ENCODE assay signal across 20 cellular contexts in genomic region chr9:122116040-122116439, GRCh38. TPM values are rescaled to one million over a fixed set of nuclear protein-coding genes. Genes with fewer than 3 reads are reported as not detected.
A peak's percentile ranks its signal among the peaks of the same experiment; 100 is the strongest.
DNase-seq lines count a peak whose midpoint lies in the region; TF ChIP-seq lines count a peak whose summit lies in the region.
"Had no signal": no experiment of that assay in that cellular context is flagged by ENCODE, and none has a peak within 500 bp of the region (broad histone marks: within the 10 kb centered on the region; RNA-seq: fewer than 3 reads in every experiment).

No MANE protein-coding gene starts in this region.

- TF ChIP-seq CTCF in HEK293 (tag by site-specific recombination; IDR thresholded peaks at IDR 0.05) (no peak), osteocyte (IDR thresholded peaks at IDR 0.05) (no peak)

- H3K23ac ChIP-seq in neuronal stem cell (ENCODE audit: low read depth, low read length, poor library complexity) = no peak overlapping the region

- H3K9me3 ChIP-seq in HEK293 (ENCODE audit: control insufficient read depth, insufficient read depth, low read depth, low read length) (no peaks in the 10 kb centered on the region), NT2/D1 (ENCODE audit: insufficient read depth, low read length) (no peaks in the 10 kb centered on the region), iPS-20b (ENCODE audit: insufficient read depth, low read depth, low read length) (no peaks in the 10 kb centered on the region), neuronal stem cell (replicated peaks in 1 of 2; ENCODE audit: control insufficient read depth in 2 of 2, insufficient read depth in 1 of 2, low read depth in 1 of 2, low read length in 2 of 2) (no peaks in the 10 kb centered on the region)
- H3K9me3 ChIP-seq: MG63, SJSA1 had no signal

- H3K9ac ChIP-seq in NT2/D1 (ENCODE audit: insufficient read length, low read depth) = peak overlapping the region; percentile 13
- peak overlapping the region; percentile 67; the same call in 1 of the 2 replicates for H3K9ac ChIP-seq in iPS-20b (ENCODE audit: low read depth, low read length)
- no peak overlapping the region for H3K9ac ChIP-seq in neuronal stem cell (ENCODE audit: low read depth, low read length, poor library complexity)

- peak overlapping the region; percentile 88 for H2BK12ac ChIP-seq in neuronal stem cell (ENCODE audit: low read length)

- H3K14ac ChIP-seq in neuronal stem cell (ENCODE audit: low read length) = no peak overlapping the region

- H3K27me3 Mint-ChIP-seq in osteocyte (ENCODE audit: unreplicated experiment) = peaks cover 35% of the 10 kb centered on the region

- H3K27me3 ChIP-seq in NT2/D1 (ENCODE audit: insufficient read depth, insufficient read length) (no peaks in the 10 kb centered on the region), iPS-20b (ENCODE audit: insufficient read depth, low read length) (no peaks in the 10 kb centered on the region), neuronal stem cell (ENCODE audit: control insufficient read depth in 3 of 3, insufficient read depth in 3 of 3, low read depth in 1 of 3, low read length in 3 of 3) (peaks cover 0 to 6% (median 0%) of the 10 kb centered on the region in 3 experiments)
- H3K27me3 ChIP-seq: MG63, SJSA1 had no signal

- H3K4me3 Mint-ChIP-seq in osteocyte (ENCODE audit: unreplicated experiment) = no peak overlapping the region

- peak overlapping the region; percentile 83 for H2BK15ac ChIP-seq in neuronal stem cell (ENCODE audit: low read length)

- peak overlapping the region; percentile 49 for H2BK5ac ChIP-seq in neuronal stem cell (ENCODE audit: low read length)

- POLR2A ChIA-PET in HEK293 (lab: Yijun Ruan, JAX) = no interaction called here
- POLR2A ChIA-PET in HEK293T (lab: Yijun Ruan, JAX) = no interaction called here

- no peak overlapping the region for H2AK5ac ChIP-seq in neuronal stem cell (ENCODE audit: low read depth, low read length)

- no peaks in the 10 kb centered on the region for H3K4me1 ChIP-seq in HEK293 (ENCODE audit: control insufficient read depth, insufficient read depth, low read length)
- H3K4me1 ChIP-seq in NT2/D1 (ENCODE audit: insufficient read depth, insufficient read length) = peaks cover 25% of the 10 kb centered on the region
- peaks cover 15% of the 10 kb centered on the region for H3K4me1 ChIP-seq in iPS-20b (ENCODE audit: insufficient read depth, low read length)
- peaks cover 16 to 25% of the 10 kb centered on the region in 2 donors for H3K4me1 ChIP-seq in neuronal stem cell (ENCODE audit: control insufficient read depth in 2 of 2, insufficient read depth in 1 of 2, low read depth in 1 of 2, low read length in 2 of 2)
- H3K4me1 ChIP-seq: SJSA1 had no signal

- H3K18ac ChIP-seq in neuronal stem cell (ENCODE audit: low read length) = peak overlapping the region; percentile 90

- peak overlapping the region; percentile 37 for H2AFZ ChIP-seq in neuronal stem cell (ENCODE audit: low read length)

- H3K36me3 ChIP-seq in HEK293 (ENCODE audit: control insufficient read depth in 2 of 2, insufficient read depth in 1 of 2, low read length in 2 of 2) = no peaks in the 10 kb centered on the region
- H3K36me3 ChIP-seq in NT2/D1 (ENCODE audit: insufficient read depth, insufficient read length, low read length) = no peaks in the 10 kb centered on the region
- no peaks in the 10 kb centered on the region for H3K36me3 ChIP-seq in iPS-20b (ENCODE audit: insufficient read depth, low read depth, low read length)
- no peaks in the 10 kb centered on the region for H3K36me3 ChIP-seq in neuronal stem cell (replicated peaks in 1 of 2; ENCODE audit: control insufficient read depth in 2 of 2, insufficient read depth in 2 of 2, low read length in 2 of 2)
- H3K36me3 ChIP-seq: MG63, SJSA1 had no signal

- H3K27ac ChIP-seq in HEK293 (ENCODE audit: extremely low read depth, low read depth, low read length) (no peak overlapping the region), iPS-20b (ENCODE audit: low read length) (no peak overlapping the region), neuronal stem cell (replicated peaks; ENCODE audit: low read length) (peak overlapping the region; percentile 34)
- H3K27ac ChIP-seq: SJSA1 had no signal

- no peaks in the 10 kb centered on the region for H3K36me3 Mint-ChIP-seq in osteocyte (ENCODE audit: unreplicated experiment)

- no peak overlapping the region for H3K27ac Mint-ChIP-seq in osteocyte (ENCODE audit: unreplicated experiment)

- no peak overlapping the region for H3K4me2 ChIP-seq in neuronal stem cell (ENCODE audit: insufficient read depth, low read length, poor library complexity, severe bottlenecking)

- CTCF ChIA-PET in HEK293 (lab: Yijun Ruan, JAX) = interaction anchor here (0.6 to 6.5 kb wide), 7 partner anchors 7 to 235 kb away, joined by 3 to 59 read pairs (median 9); no protein-coding TSS in a partner anchor
- CTCF ChIA-PET in HEK293T (lab: Yijun Ruan, JAX) = interaction anchor here (0.7 to 1.7 kb wide), 4 partner anchors 9 to 235 kb away, joined by 3 to 7 read pairs (median 4); no protein-coding TSS in a partner anchor

- WGBS in neuronal stem cell (ENCODE audit: extremely low coverage in 2 of 2, insufficient read length in 2 of 2, insufficient replicate concordance in 1 of 2), 2 donors = no CpG with 5 or more reads among the region's 4 CpGs

- H4K8ac ChIP-seq in neuronal stem cell (ENCODE audit: low read depth, low read length) = no peak overlapping the region

- H3K9me3 Mint-ChIP-seq in osteocyte (ENCODE audit: unreplicated experiment) = no peaks in the 10 kb centered on the region

- DNase-seq in NT2/D1 (ENCODE audit: low read depth, low spot score) (peak; percentile 82), neuronal stem cell (ENCODE audit: low spot score) (no peak), osteocyte (ENCODE audit: extremely low spot score, unreplicated experiment) (no peak), HEK293T (ENCODE audit: extremely low spot score) (no peak)
- DNase-seq in activated CD4-positive, alpha-beta T cell treated with anti-CD3 and anti-CD28 coated beads, Interleukin-2, amount 50 U/mL, for 4 hours = no peak
- DNase-seq: ACHN; AML-193; COR-L47; DMS153; Karpas-422; MG63; NCI-H1092; NCI-H1694 treated with DMSO at 0.1 percent for 48 hours; NCI-H526 treated with DMSO at 0.1 percent for 48 hours; NK-92 treated with Interleukin-12 subunit alpha and Interleukin-12 subunit beta, amount 100 ng/mL, for 24 hours; PC-3; SW 1271 had no signal

- no peaks in the 10 kb centered on the region for H3K4me1 Mint-ChIP-seq in osteocyte (ENCODE audit: unreplicated experiment)

- no peak overlapping the region for H3K4ac ChIP-seq in neuronal stem cell (ENCODE audit: low read length)

- no peaks in the 10 kb centered on the region for H3K79me1 ChIP-seq in neuronal stem cell (ENCODE audit: low read depth, low read length)

- H3K4me3 ChIP-seq in HEK293 (ENCODE audit: low read depth, low read length) (no peak overlapping the region), NT2/D1 (ENCODE audit: insufficient read length, low read depth) (no peak overlapping the region), iPS-20b (ENCODE audit: low read length) (0 out of 2 replicates have a peak overlapping the region, but pooled peaks have one; percentile 15), neuronal stem cell (ENCODE audit: low read length in 2 of 2) (no peak overlapping the region)
- H3K4me3 ChIP-seq: MG63, SJSA1 had no signal

- peak overlapping the region; percentile 34 for H4K91ac ChIP-seq in neuronal stem cell (ENCODE audit: low read depth, low read length, poor library complexity)

- H2BK120ac ChIP-seq in neuronal stem cell (ENCODE audit: low read depth, low read length) = no peak overlapping the region

TF ChIP-seq in HEK293, 187 proteins besides CTCF, POLR2A, EP300 and RAD21:
- TF ChIP-seq ZNF155 (tag by site-specific recombination; IDR thresholded peaks at IDR 0.05) (no peak), ZNF266 (tag by site-specific recombination; IDR thresholded peaks at IDR 0.05; ENCODE audit: low read depth) (no peak), ZNF10 (tag by site-specific recombination; IDR thresholded peaks at IDR 0.05) (no peak), ZBTB48 (tag by site-specific recombination; IDR thresholded peaks at IDR 0.05) (no peak), REPIN1 (tag by site-specific recombination; IDR thresholded peaks at IDR 0.05; ENCODE audit: low read depth) (no peak), ZNF48 (tag by site-specific recombination; IDR thresholded peaks at IDR 0.05) (no peak), ZNF529 (tag by site-specific recombination; IDR thresholded peaks at IDR 0.05; ENCODE audit: insufficient replicate concordance) (no peak), ZIC2 (tag by site-specific recombination; IDR thresholded peaks at IDR 0.05) (peak; percentile 44)

TF ChIP-seq in HEK293T, 16 proteins besides CTCF, POLR2A, EP300 and RAD21:
- TF ChIP-seq FOXK2 (IDR thresholded peaks at IDR 0.05) (no peak), PKNOX1 (IDR thresholded peaks at IDR 0.05) (no peak), FOXA1 (IDR thresholded peaks at IDR 0.05) (no peak)

RNA-seq across cellular contexts. Expression of gene TTLL11, which starts 22.9 kb away (rescaled TPM):
- 2.0 TPM for polyA plus RNA-seq in neuronal stem cell (2013, experiment 1 of 2)
- polyA plus RNA-seq in neuronal stem cell (2013, experiment 2 of 2) = 1.4 TPM
- total RNA-seq in osteocyte = 6.0 and 7.9 TPM in 2 replicates

RNA-seq across cellular contexts. Expression of gene NDUFA8, which starts 43.5 kb away (rescaled TPM):
- polyA plus RNA-seq in neuronal stem cell (2013, experiment 1 of 2) = 74.6 TPM
- 76.8 TPM for polyA plus RNA-seq in neuronal stem cell (2013, experiment 2 of 2)
- total RNA-seq in osteocyte = 48.5 and 50.9 TPM in 2 replicates

RNA-seq across cellular contexts. Expression of gene MORN5, which starts 43.7 kb away (rescaled TPM):
- polyA plus RNA-seq in neuronal stem cell (2013, experiment 1 of 2) = 0.61 TPM
- 1.4 TPM for polyA plus RNA-seq in neuronal stem cell (2013, experiment 2 of 2)
- total RNA-seq in osteocyte = not detected in 2 replicates
- total RNA-seq: PC-3, SJSA1 had no signal
